ENCODE assay signal across 23 cellular contexts in genomic region chr2:95009009-95009760, GRCh38.
"Had no signal": no experiment of that assay in that cellular context is flagged by ENCODE, and none has a peak within 500 bp of the region (broad histone marks: within the 10 kb centered on the region; RNA-seq: fewer than 3 reads in every experiment).

No MANE protein-coding gene starts in this region.

- H3K9me3 ChIP-seq: ascending aorta, body of pancreas had no signal

- H3K27me3 ChIP-seq: ascending aorta, body of pancreas had no signal

- H3K27ac Mint-ChIP-seq: activated CD8-positive, alpha-beta T cell treated with anti-CD3 and anti-CD28 coated beads, Interleukin-2, amount 10 ng/mL, durations not matched to agents 7 days and 5 days; activated naive CD4-positive, alpha-beta T cell treated with anti-CD3 and anti-CD28 coated beads, Interleukin-2, amount 50 U/mL, for 24 hours; IgD-negative memory B cell; T-helper 17 cell; WTC11 had no signal

- ATAC-seq: activated CD8-positive, alpha-beta T cell treated with anti-CD3 and anti-CD28 coated beads, Interleukin-2, amount 10 ng/mL, durations not matched to agents 7 days and 5 days; body of pancreas; PC-3; T-helper 17 cell; WTC11 had no signal

- H3K9me3 Mint-ChIP-seq: activated naive CD4-positive, alpha-beta T cell treated with anti-CD3 and anti-CD28 coated beads, Interleukin-2, amount 50 U/mL, for 24 hours; IgD-negative memory B cell; WTC11 had no signal

- H3K27ac ChIP-seq: ascending aorta, body of pancreas had no signal

- H3K36me3 Mint-ChIP-seq: activated naive CD4-positive, alpha-beta T cell treated with anti-CD3 and anti-CD28 coated beads, Interleukin-2, amount 50 U/mL, for 24 hours; IgD-negative memory B cell; WTC11 had no signal

- H3K4me1 ChIP-seq: ascending aorta, body of pancreas had no signal

- H3K4me3 Mint-ChIP-seq: activated CD8-positive, alpha-beta T cell treated with anti-CD3 and anti-CD28 coated beads, Interleukin-2, amount 10 ng/mL, durations not matched to agents 7 days and 5 days; activated naive CD4-positive, alpha-beta T cell treated with anti-CD3 and anti-CD28 coated beads, Interleukin-2, amount 50 U/mL, for 24 hours; IgD-negative memory B cell; T-helper 17 cell; WTC11 had no signal

- H3K36me3 ChIP-seq: ascending aorta had no signal

- H3K4me3 ChIP-seq: ascending aorta, body of pancreas had no signal

- DNase-seq: activated CD4-positive, alpha-beta T cell treated with anti-CD3 and anti-CD28 coated beads for 48 hours; activated CD4-positive, alpha-beta T cell treated with anti-CD3 and anti-CD28 coated beads, Interleukin-2, amount 50 U/mL, for 4 hours; activated CD4-positive, CD25-positive, alpha-beta regulatory T cell treated with anti-CD3 and anti-CD28 coated beads, Interleukin-2, amount 50 U/mL, for 72 hours; activated CD8-positive, alpha-beta memory T cell treated with anti-CD3 and anti-CD28 coated beads, Interleukin-2, amount 50 U/mL, for 48 hours; activated CD8-positive, alpha-beta T cell treated with anti-CD3 and anti-CD28 coated beads, Interleukin-2, amount 10 ng/mL, durations not matched to agents 7 days and 5 days; activated naive CD4-positive, alpha-beta T cell; activated T-cell treated with anti-CD3 and anti-CD28 coated beads, Interleukin-2, amount 50 U/mL, for 1 hour; body of pancreas; KG1; NCI-H1092; NCI-H1417; NCI-H1930; NCI-H2107; NCI-H446; NCI-H524; PC-3; SIG-M5; T-helper 17 cell; T-helper 9 cell had no signal
